1 cellular context compared by ENCODE assay signal in the genomic region with DNA sequence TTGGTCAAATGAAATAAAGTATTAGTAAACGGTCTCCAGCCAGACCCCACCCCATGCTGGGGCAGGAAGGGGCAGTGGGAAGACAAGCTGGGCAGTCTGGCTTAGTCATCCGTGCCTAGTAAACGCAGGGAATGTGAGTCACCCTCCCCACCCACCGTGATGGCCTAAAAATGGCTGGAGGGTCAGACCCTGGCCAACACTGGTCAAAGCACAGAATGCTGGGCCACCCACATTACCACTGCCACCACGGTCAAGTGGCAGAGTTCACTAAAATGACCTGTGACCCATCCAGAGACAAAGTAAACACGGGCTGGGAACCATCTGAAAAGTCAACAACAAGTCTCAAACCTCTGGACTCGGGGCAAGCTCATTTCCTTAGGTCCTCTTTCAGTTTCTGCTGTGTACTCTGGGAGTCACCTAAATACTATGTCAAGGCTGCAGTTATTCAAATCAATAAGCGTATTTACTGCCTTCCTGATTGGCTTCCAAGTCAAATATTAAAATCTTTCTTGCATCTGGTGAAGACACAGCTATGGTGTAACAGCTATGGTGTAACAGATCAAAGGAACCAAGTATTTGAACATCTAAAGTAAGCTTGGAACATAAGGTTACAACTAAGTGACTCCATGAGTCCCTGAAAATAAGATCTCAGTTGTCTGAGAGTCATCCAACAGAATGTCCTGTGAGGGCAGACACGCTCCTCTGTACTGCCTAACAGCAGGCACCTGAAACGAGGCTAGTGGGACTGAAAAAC.
TF ChIP-seq lines count a peak whose summit lies in the region.

No MANE protein-coding gene starts in this region.

TF ChIP-seq in HepG2, 621 proteins besides CTCF, POLR2A, EP300 and RAD21 (continued from another document and continues in another):
- TF ChIP-seq, protein P1, sequence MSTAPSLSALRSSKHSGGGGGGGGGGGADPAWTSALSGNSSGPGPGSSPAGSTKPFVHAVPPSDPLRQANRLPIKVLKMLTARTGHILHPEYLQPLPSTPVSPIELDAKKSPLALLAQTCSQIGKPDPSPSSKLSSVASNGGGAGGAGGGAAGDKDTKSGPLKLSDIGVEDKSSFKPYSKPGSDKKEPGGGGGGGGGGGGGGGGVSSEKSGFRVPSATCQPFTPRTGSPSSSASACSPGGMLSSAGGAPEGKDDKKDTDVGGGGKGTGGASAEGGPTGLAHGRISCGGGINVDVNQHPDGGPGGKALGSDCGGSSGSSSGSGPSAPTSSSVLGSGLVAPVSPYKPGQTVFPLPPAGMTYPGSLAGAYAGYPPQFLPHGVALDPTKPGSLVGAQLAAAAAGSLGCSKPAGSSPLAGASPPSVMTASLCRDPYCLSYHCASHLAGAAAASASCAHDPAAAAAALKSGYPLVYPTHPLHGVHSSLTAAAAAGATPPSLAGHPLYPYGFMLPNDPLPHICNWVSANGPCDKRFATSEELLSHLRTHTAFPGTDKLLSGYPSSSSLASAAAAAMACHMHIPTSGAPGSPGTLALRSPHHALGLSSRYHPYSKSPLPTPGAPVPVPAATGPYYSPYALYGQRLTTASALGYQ (CRISPR knock-in tag; IDR thresholded peaks at IDR 0.05): peak; percentile 99
- TF ChIP-seq SMYD3 (CRISPR knock-in tag; IDR thresholded peaks at IDR 0.05) (peak; percentile 96; the same call in 1 of the 2 replicates), HDAC2 (CRISPR knock-in tag; IDR thresholded peaks at IDR 0.05) (peak; percentile 98), RXRB (CRISPR knock-in tag; IDR thresholded peaks at IDR 0.05; ENCODE audit: borderline replicate concordance) (peak; percentile 98), JUND (CRISPR knock-in tag; IDR thresholded peaks at IDR 0.05) (peak; percentile 93), ZBTB7B (CRISPR knock-in tag; IDR thresholded peaks at IDR 0.05) (peak; percentile 90), ZBTB20 (CRISPR knock-in tag; IDR thresholded peaks at IDR 0.05; ENCODE audit: borderline replicate concordance, low read depth) (peak; percentile 66; the same call in 1 of the 2 replicates), DNMT1 (CRISPR knock-in tag; IDR thresholded peaks at IDR 0.05) (no peak), ZNF562 (CRISPR knock-in tag; IDR thresholded peaks at IDR 0.05; ENCODE audit: borderline replicate concordance) (no peak), SP4 (CRISPR knock-in tag; IDR thresholded peaks at IDR 0.05) (peak; percentile 75; the same call in 1 of the 2 replicates), ZNF496 (CRISPR knock-in tag; IDR thresholded peaks at IDR 0.05; ENCODE audit: insufficient replicate concordance) (no peak), NR1H2 (CRISPR knock-in tag; IDR thresholded peaks at IDR 0.05; ENCODE audit: borderline replicate concordance, low read depth) (no peak; the same call in 1 of the 2 replicates), U2AF1 (optimal IDR thresholded peaks at IDR 0.05; ENCODE audit: low read depth, low read length) (no peak), ZNF335 (CRISPR knock-in tag; IDR thresholded peaks at IDR 0.05) (peak; percentile 80; the same call in 1 of the 2 replicates), RFXANK (CRISPR knock-in tag; IDR thresholded peaks at IDR 0.05) (no peak; the same call in 1 of the 2 replicates), SIN3A (IDR thresholded peaks at IDR 0.05; ENCODE audit: borderline replicate concordance, low read depth, low read length) (no peak; the same call in 1 of the 2 replicates), GATAD2A (CRISPR knock-in tag; IDR thresholded peaks at IDR 0.05) (peak; percentile 96), ZNF253 (CRISPR knock-in tag; IDR thresholded peaks at IDR 0.05; ENCODE audit: borderline replicate concordance) (0 out of 2 replicates have a peak, but pooled peaks have one; percentile 7), MATR3 (CRISPR knock-in tag; IDR thresholded peaks at IDR 0.05) (no peak), TOPORS (CRISPR knock-in tag; IDR thresholded peaks at IDR 0.05) (peak; percentile 66), MYNN (CRISPR knock-in tag; IDR thresholded peaks at IDR 0.05; ENCODE audit: low read depth) (no peak), ZNF703 (CRISPR knock-in tag; IDR thresholded peaks at IDR 0.05; ENCODE audit: borderline replicate concordance) (peak; percentile 98), KLF6 (CRISPR knock-in tag; IDR thresholded peaks at IDR 0.05) (peak; percentile 84), NFE2L2 (IDR thresholded peaks at IDR 0.05; ENCODE audit: low read length) (peak; percentile 52; the same call in 1 of the 2 replicates), ZSCAN12 (CRISPR knock-in tag; IDR thresholded peaks at IDR 0.05) (no peak), ZNF101 (CRISPR knock-in tag; IDR thresholded peaks at IDR 0.05; ENCODE audit: borderline replicate concordance, low read depth) (no peak), SIX4 (CRISPR knock-in tag; IDR thresholded peaks at IDR 0.05) (peak; percentile 79), ZNF670 (CRISPR knock-in tag; IDR thresholded peaks at IDR 0.05; ENCODE audit: borderline replicate concordance) (peak; percentile 95), MXD4 (CRISPR knock-in tag; IDR thresholded peaks at IDR 0.05) (peak; percentile 73), CCDC6 (CRISPR knock-in tag; IDR thresholded peaks at IDR 0.05) (peak; percentile 70; the same call in 1 of the 2 replicates), NFE2L1 (CRISPR knock-in tag; IDR thresholded peaks at IDR 0.05; ENCODE audit: borderline replicate concordance) (no peak), KMT2B (CRISPR knock-in tag; IDR thresholded peaks at IDR 0.05) (peak; percentile 76; the same call in 1 of the 2 replicates), ZNF879 (CRISPR knock-in tag; IDR thresholded peaks at IDR 0.05) (0 out of 2 replicates have a peak, but pooled peaks have one; percentile 43), POLR2G (IDR thresholded peaks at IDR 0.05; ENCODE audit: low read depth, low read length) (peak; percentile 96)
- TF ChIP-seq, protein P2, sequence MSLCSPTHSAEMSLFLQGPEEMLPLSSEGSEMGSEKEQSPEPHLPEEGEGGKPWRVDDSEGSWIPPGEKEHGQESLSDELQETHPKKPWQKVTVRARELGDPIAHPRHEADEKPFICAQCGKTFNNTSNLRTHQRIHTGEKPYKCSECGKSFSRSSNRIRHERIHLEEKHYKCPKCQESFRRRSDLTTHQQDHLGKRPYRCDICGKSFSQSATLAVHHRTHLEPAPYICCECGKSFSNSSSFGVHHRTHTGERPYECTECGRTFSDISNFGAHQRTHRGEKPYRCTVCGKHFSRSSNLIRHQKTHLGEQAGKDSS (CRISPR knock-in tag; IDR thresholded peaks at IDR 0.05; ENCODE audit: borderline replicate concordance, low read depth): 0 out of 2 replicates have a peak, but pooled peaks have one; percentile 35
- TF ChIP-seq, protein P3, sequence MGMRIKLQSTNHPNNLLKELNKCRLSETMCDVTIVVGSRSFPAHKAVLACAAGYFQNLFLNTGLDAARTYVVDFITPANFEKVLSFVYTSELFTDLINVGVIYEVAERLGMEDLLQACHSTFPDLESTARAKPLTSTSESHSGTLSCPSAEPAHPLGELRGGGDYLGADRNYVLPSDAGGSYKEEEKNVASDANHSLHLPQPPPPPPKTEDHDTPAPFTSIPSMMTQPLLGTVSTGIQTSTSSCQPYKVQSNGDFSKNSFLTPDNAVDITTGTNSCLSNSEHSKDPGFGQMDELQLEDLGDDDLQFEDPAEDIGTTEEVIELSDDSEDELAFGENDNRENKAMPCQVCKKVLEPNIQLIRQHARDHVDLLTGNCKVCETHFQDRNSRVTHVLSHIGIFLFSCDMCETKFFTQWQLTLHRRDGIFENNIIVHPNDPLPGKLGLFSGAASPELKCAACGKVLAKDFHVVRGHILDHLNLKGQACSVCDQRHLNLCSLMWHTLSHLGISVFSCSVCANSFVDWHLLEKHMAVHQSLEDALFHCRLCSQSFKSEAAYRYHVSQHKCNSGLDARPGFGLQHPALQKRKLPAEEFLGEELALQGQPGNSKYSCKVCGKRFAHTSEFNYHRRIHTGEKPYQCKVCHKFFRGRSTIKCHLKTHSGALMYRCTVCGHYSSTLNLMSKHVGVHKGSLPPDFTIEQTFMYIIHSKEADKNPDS (CRISPR knock-in tag; IDR thresholded peaks at IDR 0.05): peak; percentile 73; the same call in 1 of the 2 replicates
- TF ChIP-seq, protein P4, sequence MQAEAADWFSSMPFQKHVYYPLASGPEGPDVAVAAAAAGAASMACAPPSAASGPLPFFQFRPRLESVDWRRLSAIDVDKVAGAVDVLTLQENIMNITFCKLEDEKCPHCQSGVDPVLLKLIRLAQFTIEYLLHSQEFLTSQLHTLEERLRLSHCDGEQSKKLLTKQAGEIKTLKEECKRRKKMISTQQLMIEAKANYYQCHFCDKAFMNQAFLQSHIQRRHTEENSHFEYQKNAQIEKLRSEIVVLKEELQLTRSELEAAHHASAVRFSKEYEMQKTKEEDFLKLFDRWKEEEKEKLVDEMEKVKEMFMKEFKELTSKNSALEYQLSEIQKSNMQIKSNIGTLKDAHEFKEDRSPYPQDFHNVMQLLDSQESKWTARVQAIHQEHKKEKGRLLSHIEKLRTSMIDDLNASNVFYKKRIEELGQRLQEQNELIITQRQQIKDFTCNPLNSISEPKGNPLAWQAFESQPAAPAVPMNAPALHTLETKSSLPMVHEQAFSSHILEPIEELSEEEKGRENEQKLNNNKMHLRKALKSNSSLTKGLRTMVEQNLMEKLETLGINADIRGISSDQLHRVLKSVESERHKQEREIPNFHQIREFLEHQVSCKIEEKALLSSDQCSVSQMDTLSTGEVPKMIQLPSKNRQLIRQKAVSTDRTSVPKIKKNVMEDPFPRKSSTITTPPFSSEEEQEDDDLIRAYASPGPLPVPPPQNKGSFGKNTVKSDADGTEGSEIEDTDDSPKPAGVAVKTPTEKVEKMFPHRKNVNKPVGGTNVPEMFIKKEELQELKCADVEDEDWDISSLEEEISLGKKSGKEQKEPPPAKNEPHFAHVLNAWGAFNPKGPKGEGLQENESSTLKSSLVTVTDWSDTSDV (CRISPR knock-in tag; IDR thresholded peaks at IDR 0.05): no peak
- TF ChIP-seq, protein P5, sequence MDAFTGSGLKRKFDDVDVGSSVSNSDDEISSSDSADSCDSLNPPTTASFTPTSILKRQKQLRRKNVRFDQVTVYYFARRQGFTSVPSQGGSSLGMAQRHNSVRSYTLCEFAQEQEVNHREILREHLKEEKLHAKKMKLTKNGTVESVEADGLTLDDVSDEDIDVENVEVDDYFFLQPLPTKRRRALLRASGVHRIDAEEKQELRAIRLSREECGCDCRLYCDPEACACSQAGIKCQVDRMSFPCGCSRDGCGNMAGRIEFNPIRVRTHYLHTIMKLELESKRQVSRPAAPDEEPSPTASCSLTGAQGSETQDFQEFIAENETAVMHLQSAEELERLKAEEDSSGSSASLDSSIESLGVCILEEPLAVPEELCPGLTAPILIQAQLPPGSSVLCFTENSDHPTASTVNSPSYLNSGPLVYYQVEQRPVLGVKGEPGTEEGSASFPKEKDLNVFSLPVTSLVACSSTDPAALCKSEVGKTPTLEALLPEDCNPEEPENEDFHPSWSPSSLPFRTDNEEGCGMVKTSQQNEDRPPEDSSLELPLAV (CRISPR knock-in tag; conservative IDR thresholded peaks at IDR 0.05; ENCODE audit: low read depth): no peak
- TF ChIP-seq, protein P6, sequence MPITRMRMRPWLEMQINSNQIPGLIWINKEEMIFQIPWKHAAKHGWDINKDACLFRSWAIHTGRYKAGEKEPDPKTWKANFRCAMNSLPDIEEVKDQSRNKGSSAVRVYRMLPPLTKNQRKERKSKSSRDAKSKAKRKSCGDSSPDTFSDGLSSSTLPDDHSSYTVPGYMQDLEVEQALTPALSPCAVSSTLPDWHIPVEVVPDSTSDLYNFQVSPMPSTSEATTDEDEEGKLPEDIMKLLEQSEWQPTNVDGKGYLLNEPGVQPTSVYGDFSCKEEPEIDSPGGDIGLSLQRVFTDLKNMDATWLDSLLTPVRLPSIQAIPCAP (CRISPR knock-in tag; IDR thresholded peaks at IDR 0.05; ENCODE audit: low read depth): 0 out of 2 replicates have a peak, but pooled peaks have one; percentile 84
- TF ChIP-seq, protein P7, sequence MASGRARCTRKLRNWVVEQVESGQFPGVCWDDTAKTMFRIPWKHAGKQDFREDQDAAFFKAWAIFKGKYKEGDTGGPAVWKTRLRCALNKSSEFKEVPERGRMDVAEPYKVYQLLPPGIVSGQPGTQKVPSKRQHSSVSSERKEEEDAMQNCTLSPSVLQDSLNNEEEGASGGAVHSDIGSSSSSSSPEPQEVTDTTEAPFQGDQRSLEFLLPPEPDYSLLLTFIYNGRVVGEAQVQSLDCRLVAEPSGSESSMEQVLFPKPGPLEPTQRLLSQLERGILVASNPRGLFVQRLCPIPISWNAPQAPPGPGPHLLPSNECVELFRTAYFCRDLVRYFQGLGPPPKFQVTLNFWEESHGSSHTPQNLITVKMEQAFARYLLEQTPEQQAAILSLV (CRISPR knock-in tag; IDR thresholded peaks at IDR 0.05; ENCODE audit: borderline replicate concordance): peak; percentile 73; the same call in 1 of the 2 replicates
- TF ChIP-seq, protein P8, sequence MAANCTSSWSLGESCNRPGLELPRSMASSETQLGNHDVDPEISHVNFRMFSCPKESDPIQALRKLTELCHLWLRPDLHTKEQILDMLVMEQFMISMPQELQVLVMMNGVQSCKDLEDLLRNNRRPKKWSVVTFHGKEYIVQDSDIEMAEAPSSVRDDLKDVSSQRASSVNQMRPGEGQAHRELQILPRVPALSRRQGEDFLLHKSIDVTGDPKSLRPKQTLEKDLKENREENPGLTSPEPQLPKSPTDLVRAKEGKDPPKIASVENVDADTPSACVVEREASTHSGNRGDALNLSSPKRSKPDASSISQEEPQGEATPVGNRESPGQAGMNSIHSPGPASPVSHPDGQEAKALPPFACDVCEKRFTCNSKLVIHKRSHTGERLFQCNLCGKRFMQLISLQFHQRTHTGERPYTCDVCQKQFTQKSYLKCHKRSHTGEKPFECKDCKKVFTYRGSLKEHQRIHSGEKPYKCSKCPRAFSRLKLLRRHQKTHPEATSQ (CRISPR knock-in tag; IDR thresholded peaks at IDR 0.05; ENCODE audit: borderline replicate concordance): peak; percentile 51; the same call in 1 of the 2 replicates
- TF ChIP-seq, protein P9, sequence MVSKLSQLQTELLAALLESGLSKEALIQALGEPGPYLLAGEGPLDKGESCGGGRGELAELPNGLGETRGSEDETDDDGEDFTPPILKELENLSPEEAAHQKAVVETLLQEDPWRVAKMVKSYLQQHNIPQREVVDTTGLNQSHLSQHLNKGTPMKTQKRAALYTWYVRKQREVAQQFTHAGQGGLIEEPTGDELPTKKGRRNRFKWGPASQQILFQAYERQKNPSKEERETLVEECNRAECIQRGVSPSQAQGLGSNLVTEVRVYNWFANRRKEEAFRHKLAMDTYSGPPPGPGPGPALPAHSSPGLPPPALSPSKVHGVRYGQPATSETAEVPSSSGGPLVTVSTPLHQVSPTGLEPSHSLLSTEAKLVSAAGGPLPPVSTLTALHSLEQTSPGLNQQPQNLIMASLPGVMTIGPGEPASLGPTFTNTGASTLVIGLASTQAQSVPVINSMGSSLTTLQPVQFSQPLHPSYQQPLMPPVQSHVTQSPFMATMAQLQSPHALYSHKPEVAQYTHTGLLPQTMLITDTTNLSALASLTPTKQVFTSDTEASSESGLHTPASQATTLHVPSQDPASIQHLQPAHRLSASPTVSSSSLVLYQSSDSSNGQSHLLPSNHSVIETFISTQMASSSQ (IDR thresholded peaks at IDR 0.05; ENCODE audit: low read depth): peak; percentile 88
- TF ChIP-seq, protein P9 (CRISPR knock-in tag; IDR thresholded peaks at IDR 0.05; ENCODE audit: borderline replicate concordance): peak; percentile 96
